2 cellular contexts compared by ENCODE assay signal in the genomic region with DNA sequence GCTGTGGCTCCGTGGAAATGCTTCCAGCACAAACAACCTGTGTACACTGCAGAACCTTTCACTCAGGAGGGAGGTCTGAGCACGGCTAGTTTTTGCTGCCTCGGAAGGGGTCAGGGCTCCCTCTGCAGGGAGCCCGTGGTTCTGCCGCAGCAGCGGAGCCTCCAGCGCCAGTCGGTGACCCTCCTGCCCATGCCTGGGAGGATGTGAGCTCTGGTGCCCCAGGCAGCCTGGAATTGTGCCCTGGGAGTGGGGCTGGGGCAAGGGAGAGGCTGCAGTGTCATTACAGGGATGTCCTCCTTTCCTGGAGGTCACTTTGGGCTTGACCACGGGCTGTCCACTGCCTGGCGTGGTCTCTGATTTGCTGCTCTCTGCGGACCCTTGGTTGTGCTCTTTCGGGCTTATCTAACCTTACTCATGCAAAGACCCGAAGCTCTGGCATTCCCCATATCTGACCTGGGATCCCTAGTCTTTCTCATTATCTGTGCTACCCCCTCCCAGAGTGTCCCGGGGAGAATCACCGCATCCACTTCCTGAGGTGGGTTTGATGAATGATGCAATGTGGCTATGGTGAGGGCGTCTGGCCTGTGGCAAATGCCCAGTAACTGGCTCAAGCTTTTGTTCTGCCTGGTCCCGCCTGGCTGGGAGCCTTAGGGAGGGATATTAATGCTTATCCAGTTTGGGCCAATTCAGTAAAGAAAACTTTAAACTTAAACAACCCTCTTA.
TF ChIP-seq lines count a peak whose summit lies in the region.

No MANE protein-coding gene starts in this region.

TF ChIP-seq in HEK293, 187 proteins besides CTCF, POLR2A, EP300 and RAD21 (continued from another document):
- TF ChIP-seq ZNF391 (tag by site-specific recombination; IDR thresholded peaks at IDR 0.05; ENCODE audit: borderline replicate concordance, low read depth), result no peak

TF ChIP-seq in GM12878, 131 proteins besides CTCF, POLR2A, EP300 and RAD21 (continued from another document and continues in another):
- TF ChIP-seq HDGF (IDR thresholded peaks at IDR 0.05), result 0 out of 2 replicates have a peak, but pooled peaks have one; percentile 56
- TF ChIP-seq TCF7 (IDR thresholded peaks at IDR 0.05; ENCODE audit: borderline replicate concordance), result no peak
- peak; percentile 47; the same call in 1 of the 2 replicates for TF ChIP-seq NBN (IDR thresholded peaks at IDR 0.05)
- no peak for TF ChIP-seq JUND (IDR thresholded peaks at IDR 0.05; ENCODE audit: low read depth, low read length)
- TF ChIP-seq, protein P1, sequence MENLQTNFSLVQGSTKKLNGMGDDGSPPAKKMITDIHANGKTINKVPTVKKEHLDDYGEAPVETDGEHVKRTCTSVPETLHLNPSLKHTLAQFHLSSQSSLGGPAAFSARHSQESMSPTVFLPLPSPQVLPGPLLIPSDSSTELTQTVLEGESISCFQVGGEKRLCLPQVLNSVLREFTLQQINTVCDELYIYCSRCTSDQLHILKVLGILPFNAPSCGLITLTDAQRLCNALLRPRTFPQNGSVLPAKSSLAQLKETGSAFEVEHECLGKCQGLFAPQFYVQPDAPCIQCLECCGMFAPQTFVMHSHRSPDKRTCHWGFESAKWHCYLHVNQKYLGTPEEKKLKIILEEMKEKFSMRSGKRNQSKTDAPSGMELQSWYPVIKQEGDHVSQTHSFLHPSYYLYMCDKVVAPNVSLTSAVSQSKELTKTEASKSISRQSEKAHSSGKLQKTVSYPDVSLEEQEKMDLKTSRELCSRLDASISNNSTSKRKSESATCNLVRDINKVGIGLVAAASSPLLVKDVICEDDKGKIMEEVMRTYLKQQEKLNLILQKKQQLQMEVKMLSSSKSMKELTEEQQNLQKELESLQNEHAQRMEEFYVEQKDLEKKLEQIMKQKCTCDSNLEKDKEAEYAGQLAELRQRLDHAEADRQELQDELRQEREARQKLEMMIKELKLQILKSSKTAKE (IDR thresholded peaks at IDR 0.05; ENCODE audit: low read depth, poor library complexity, severe bottlenecking), result no peak
- TF ChIP-seq ZSCAN29 (IDR thresholded peaks at IDR 0.05), result no peak
- no peak for TF ChIP-seq KLF5 (IDR thresholded peaks at IDR 0.05; ENCODE audit: partially characterized antibody)
- TF ChIP-seq KDM1A (IDR thresholded peaks at IDR 0.05; ENCODE audit: borderline replicate concordance), result no peak
- no peak for TF ChIP-seq KAT2A (conservative IDR thresholded peaks at IDR 0.05; ENCODE audit: control insufficient read depth, low read depth, low read length)
- TF ChIP-seq, protein P2, sequence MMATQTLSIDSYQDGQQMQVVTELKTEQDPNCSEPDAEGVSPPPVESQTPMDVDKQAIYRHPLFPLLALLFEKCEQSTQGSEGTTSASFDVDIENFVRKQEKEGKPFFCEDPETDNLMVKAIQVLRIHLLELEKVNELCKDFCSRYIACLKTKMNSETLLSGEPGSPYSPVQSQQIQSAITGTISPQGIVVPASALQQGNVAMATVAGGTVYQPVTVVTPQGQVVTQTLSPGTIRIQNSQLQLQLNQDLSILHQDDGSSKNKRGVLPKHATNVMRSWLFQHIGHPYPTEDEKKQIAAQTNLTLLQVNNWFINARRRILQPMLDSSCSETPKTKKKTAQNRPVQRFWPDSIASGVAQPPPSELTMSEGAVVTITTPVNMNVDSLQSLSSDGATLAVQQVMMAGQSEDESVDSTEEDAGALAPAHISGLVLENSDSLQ (IDR thresholded peaks at IDR 0.05), result peak; percentile 37; the same call in 1 of the 2 replicates
- peak; percentile 97 for TF ChIP-seq SMC3 (IDR thresholded peaks at IDR 0.05; ENCODE audit: borderline replicate concordance, low read length)
- TF ChIP-seq SMAD1 (IDR thresholded peaks at IDR 0.05; ENCODE audit: low read depth, partially characterized antibody), result no peak
- no peak for TF ChIP-seq STAT3 (IDR thresholded peaks at IDR 0.05; ENCODE audit: low read depth, low read length)
- TF ChIP-seq JUNB (IDR thresholded peaks at IDR 0.05), result no peak
- peak; percentile 66; the same call in 1 of the 2 replicates for TF ChIP-seq GATAD2B (conservative IDR thresholded peaks at IDR 0.05; ENCODE audit: low read depth)
- TF ChIP-seq RAD51 (IDR thresholded peaks at IDR 0.05), result no peak
- no peak for TF ChIP-seq ZNF24 (IDR thresholded peaks at IDR 0.05)
- TF ChIP-seq, protein P3, sequence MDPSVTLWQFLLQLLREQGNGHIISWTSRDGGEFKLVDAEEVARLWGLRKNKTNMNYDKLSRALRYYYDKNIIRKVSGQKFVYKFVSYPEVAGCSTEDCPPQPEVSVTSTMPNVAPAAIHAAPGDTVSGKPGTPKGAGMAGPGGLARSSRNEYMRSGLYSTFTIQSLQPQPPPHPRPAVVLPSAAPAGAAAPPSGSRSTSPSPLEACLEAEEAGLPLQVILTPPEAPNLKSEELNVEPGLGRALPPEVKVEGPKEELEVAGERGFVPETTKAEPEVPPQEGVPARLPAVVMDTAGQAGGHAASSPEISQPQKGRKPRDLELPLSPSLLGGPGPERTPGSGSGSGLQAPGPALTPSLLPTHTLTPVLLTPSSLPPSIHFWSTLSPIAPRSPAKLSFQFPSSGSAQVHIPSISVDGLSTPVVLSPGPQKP (IDR thresholded peaks at IDR 0.05; ENCODE audit: low read depth, low read length), result no peak
- TF ChIP-seq ETV6 (conservative IDR thresholded peaks at IDR 0.05 in 1 of 2, IDR thresholded peaks at IDR 0.05 in 1 of 2; ENCODE audit: borderline replicate concordance in 1 of 2, low read depth in 1 of 2), result no peak
- no peak for TF ChIP-seq SIN3A (IDR thresholded peaks at IDR 0.05; ENCODE audit: low read depth, low read length)
- TF ChIP-seq BHLHE40 (IDR thresholded peaks at IDR 0.05; ENCODE audit: borderline replicate concordance in 1 of 2, low read depth in 2 of 2, low read length in 1 of 2), result peak; percentile 23 to 30; a peak in 1 of 4 replicates
- TF ChIP-seq MLLT1 (IDR thresholded peaks at IDR 0.05), result 0 out of 2 replicates have a peak, but pooled peaks have one; percentile 44
- no peak for TF ChIP-seq ZNF217 (IDR thresholded peaks at IDR 0.05)
- no peak; the same call in none of the 2 replicates for TF ChIP-seq IKZF1 (conservative IDR thresholded peaks at IDR 0.05)
- TF ChIP-seq BACH1 (IDR thresholded peaks at IDR 0.05; ENCODE audit: borderline replicate concordance), result 0 out of 2 replicates have a peak, but pooled peaks have one; percentile 40
- TF ChIP-seq BCL3 (IDR thresholded peaks at IDR 0.05; ENCODE audit: borderline replicate concordance, insufficient read depth, low read depth, low read length, poor library complexity, severe bottlenecking), result no peak
- TF ChIP-seq ZBTB40 (IDR thresholded peaks at IDR 0.05; ENCODE audit: borderline replicate concordance), result no peak
- no peak for TF ChIP-seq MEF2A (IDR thresholded peaks at IDR 0.05; ENCODE audit: insufficient read depth, low read depth, low read length)
- TF ChIP-seq RCOR1 (conservative IDR thresholded peaks at IDR 0.05; ENCODE audit: low read depth, low read length), result no peak
- TF ChIP-seq, protein P4, sequence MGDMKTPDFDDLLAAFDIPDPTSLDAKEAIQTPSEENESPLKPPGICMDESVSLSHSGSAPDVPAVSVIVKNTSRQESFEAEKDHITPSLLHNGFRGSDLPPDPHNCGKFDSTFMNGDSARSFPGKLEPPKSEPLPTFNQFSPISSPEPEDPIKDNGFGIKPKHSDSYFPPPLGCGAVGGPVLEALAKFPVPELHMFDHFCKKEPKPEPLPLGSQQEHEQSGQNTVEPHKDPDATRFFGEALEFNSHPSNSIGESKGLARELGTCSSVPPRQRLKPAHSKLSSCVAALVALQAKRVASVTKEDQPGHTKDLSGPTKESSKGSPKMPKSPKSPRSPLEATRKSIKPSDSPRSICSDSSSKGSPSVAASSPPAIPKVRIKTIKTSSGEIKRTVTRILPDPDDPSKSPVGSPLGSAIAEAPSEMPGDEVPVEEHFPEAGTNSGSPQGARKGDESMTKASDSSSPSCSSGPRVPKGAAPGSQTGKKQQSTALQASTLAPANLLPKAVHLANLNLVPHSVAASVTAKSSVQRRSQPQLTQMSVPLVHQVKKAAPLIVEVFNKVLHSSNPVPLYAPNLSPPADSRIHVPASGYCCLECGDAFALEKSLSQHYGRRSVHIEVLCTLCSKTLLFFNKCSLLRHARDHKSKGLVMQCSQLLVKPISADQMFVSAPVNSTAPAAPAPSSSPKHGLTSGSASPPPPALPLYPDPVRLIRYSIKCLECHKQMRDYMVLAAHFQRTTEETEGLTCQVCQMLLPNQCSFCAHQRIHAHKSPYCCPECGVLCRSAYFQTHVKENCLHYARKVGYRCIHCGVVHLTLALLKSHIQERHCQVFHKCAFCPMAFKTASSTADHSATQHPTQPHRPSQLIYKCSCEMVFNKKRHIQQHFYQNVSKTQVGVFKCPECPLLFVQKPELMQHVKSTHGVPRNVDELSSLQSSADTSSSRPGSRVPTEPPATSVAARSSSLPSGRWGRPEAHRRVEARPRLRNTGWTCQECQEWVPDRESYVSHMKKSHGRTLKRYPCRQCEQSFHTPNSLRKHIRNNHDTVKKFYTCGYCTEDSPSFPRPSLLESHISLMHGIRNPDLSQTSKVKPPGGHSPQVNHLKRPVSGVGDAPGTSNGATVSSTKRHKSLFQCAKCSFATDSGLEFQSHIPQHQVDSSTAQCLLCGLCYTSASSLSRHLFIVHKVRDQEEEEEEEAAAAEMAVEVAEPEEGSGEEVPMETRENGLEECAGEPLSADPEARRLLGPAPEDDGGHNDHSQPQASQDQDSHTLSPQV (IDR thresholded peaks at IDR 0.05), result 0 out of 2 replicates have a peak, but pooled peaks have one; percentile 67
- no peak for TF ChIP-seq RBBP5 (conservative IDR thresholded peaks at IDR 0.05)
- no peak for TF ChIP-seq SIX5 (IDR thresholded peaks at IDR 0.05; ENCODE audit: low read depth, low read length, severe bottlenecking)
- peak; percentile 64; the same call in 1 of the 2 replicates for TF ChIP-seq YY1 (IDR thresholded peaks at IDR 0.05; ENCODE audit: low read depth, low read length)
- peak; percentile 45; the same call in 1 of the 2 replicates for TF ChIP-seq IRF4 (IDR thresholded peaks at IDR 0.05; ENCODE audit: low read depth, low read length)
- TF ChIP-seq CREB1 (IDR thresholded peaks at IDR 0.05; ENCODE audit: low read depth), result no peak
- TF ChIP-seq, protein P5, sequence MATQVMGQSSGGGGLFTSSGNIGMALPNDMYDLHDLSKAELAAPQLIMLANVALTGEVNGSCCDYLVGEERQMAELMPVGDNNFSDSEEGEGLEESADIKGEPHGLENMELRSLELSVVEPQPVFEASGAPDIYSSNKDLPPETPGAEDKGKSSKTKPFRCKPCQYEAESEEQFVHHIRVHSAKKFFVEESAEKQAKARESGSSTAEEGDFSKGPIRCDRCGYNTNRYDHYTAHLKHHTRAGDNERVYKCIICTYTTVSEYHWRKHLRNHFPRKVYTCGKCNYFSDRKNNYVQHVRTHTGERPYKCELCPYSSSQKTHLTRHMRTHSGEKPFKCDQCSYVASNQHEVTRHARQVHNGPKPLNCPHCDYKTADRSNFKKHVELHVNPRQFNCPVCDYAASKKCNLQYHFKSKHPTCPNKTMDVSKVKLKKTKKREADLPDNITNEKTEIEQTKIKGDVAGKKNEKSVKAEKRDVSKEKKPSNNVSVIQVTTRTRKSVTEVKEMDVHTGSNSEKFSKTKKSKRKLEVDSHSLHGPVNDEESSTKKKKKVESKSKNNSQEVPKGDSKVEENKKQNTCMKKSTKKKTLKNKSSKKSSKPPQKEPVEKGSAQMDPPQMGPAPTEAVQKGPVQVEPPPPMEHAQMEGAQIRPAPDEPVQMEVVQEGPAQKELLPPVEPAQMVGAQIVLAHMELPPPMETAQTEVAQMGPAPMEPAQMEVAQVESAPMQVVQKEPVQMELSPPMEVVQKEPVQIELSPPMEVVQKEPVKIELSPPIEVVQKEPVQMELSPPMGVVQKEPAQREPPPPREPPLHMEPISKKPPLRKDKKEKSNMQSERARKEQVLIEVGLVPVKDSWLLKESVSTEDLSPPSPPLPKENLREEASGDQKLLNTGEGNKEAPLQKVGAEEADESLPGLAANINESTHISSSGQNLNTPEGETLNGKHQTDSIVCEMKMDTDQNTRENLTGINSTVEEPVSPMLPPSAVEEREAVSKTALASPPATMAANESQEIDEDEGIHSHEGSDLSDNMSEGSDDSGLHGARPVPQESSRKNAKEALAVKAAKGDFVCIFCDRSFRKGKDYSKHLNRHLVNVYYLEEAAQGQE (IDR thresholded peaks at IDR 0.05; ENCODE audit: low read depth, low read length), result no peak
